22 cellular contexts compared by ENCODE assay signal in the genomic region with DNA sequence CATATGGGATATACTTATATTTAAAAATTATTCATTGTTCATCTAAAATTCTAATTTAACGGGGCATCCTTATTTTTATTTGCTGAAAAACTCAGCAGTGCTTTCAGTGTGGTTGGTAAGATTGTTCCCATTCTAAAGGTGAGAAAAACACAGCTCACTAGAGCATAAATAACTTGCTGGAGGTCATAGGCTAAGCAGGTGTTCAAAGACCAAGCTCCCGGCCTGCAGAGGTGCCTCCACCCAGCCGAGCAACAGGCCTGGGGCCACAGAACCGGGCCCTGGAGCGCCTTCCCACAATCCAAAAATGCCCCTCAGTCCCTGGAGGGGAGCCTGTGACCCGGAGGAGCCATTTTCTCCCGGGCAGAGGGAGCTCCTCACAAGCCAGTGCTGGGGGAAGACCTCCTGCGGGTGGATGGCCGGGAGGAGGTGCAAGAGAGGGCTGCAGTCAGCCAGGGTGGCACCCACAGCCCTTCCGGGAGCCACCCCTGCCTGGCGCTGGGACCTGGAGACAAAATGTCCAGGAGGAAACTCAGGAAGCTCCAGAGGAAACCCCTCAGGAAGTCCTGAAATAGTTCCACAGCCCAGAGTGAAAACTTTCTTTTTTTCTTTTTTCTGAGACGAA. TPM values are rescaled to one million over a fixed set of nuclear protein-coding genes. Genes with fewer than 3 reads are reported as not detected.
DNase-seq lines count a peak whose midpoint lies in the region; TF ChIP-seq lines count a peak whose summit lies in the region.
"Had no signal": no experiment of that assay in that cellular context is flagged by ENCODE, and none has a peak within 500 bp of the region (broad histone marks: within the 10 kb centered on the region; RNA-seq: fewer than 3 reads in every experiment).

No MANE protein-coding gene starts in this region.

- intact Hi-C loops in OCI-LY7 (cut with micrococcal nuclease; ENCODE audit: unreplicated experiment) = loop anchor here (5.0 kb wide), 1 partner anchor 43 kb away; no protein-coding TSS in a partner anchor

- H3K27ac ChIP-seq in OCI-LY7 (ENCODE audit: low read depth, low read length, poor library complexity, severe bottlenecking) (peak overlapping the region; percentile 52), right atrium auricular region (peak overlapping the region; percentile 11 to 22), osteoblast (ENCODE audit: low read depth, low read length) (no peak overlapping the region), neural progenitor cell (no peak overlapping the region)
- H3K27ac ChIP-seq: body of pancreas, pancreas, suprapubic skin, vagina had no signal

- H3F3A ChIP-seq in neural progenitor cell (ENCODE audit: low read depth) = no peaks in the 10 kb centered on the region

- H3K36me3 ChIP-seq in GM06990 (ENCODE audit: control insufficient read depth, insufficient read depth, low read length) = peaks cover 2% of the 10 kb centered on the region
- H3K36me3 ChIP-seq in OCI-LY7 (ENCODE audit: insufficient read depth, low read length) = peaks cover 23% of the 10 kb centered on the region
- no peaks in the 10 kb centered on the region for H3K36me3 ChIP-seq in right atrium auricular region
- no peaks in the 10 kb centered on the region for H3K36me3 ChIP-seq in osteoblast (ENCODE audit: insufficient read depth, low read length)
- H3K36me3 ChIP-seq in neural progenitor cell = no peaks in the 10 kb centered on the region
- H3K36me3 ChIP-seq: pancreas, vagina had no signal

- H4K20me1 ChIP-seq in OCI-LY7 (ENCODE audit: insufficient read depth, low read length) = no peaks in the 10 kb centered on the region; the same call in 1 of the 2 replicates
- H4K20me1 ChIP-seq in osteoblast (ENCODE audit: insufficient read depth, low read length) = peaks cover 30% of the 10 kb centered on the region
- H4K20me1 ChIP-seq in neural progenitor cell (ENCODE audit: low read depth) = peaks cover 55% of the 10 kb centered on the region

- H3K9me3 Mint-ChIP-seq in neural progenitor cell = no peaks in the 10 kb centered on the region
- H3K9me3 Mint-ChIP-seq: CD8-positive, alpha-beta memory T cell; endodermal cell; immature natural killer cell; naive thymus-derived CD4-positive, alpha-beta T cell had no signal

- peaks cover 15% of the 10 kb centered on the region for H3K4me1 ChIP-seq in OCI-LY7 (ENCODE audit: insufficient read depth, low read length, poor library complexity, severe bottlenecking)
- H3K4me1 ChIP-seq in right atrium auricular region = peaks cover 0 to 32% of the 10 kb centered on the region in 2 donors
- no peaks in the 10 kb centered on the region for H3K4me1 ChIP-seq in osteoblast (ENCODE audit: insufficient read depth, low read length)
- H3K4me1 ChIP-seq in neural progenitor cell = peaks cover 9% of the 10 kb centered on the region
- H3K4me1 ChIP-seq: body of pancreas, pancreas had no signal

- H3K9me3 ChIP-seq in OCI-LY7 (ENCODE audit: low read length) = no peaks in the 10 kb centered on the region
- H3K9me3 ChIP-seq in right atrium auricular region = no peaks in the 10 kb centered on the region
- no peaks in the 10 kb centered on the region for H3K9me3 ChIP-seq in osteoblast (ENCODE audit: low read depth, low read length)
- H3K9me3 ChIP-seq in neural progenitor cell (ENCODE audit: low read depth) = no peaks in the 10 kb centered on the region
- H3K9me3 ChIP-seq: body of pancreas, pancreas, suprapubic skin, vagina had no signal

- H3K4me1 Mint-ChIP-seq in neural progenitor cell = peaks cover 39% of the 10 kb centered on the region
- H3K4me1 Mint-ChIP-seq: endodermal cell had no signal

- CTCF ChIA-PET in OCI-LY7 (lab: Charles Lee; ENCODE audit: unreplicated experiment) = interaction anchor here (0.8 to 0.9 kb wide), 2 partner anchors 17 to 22 kb away, joined by 3 read pairs; no protein-coding TSS in a partner anchor

- H3K4me2 ChIP-seq in OCI-LY7 (ENCODE audit: low read length) (peak overlapping the region; percentile 62), osteoblast (ENCODE audit: insufficient read depth, low read length) (no peak overlapping the region), neural progenitor cell (no peak overlapping the region)

- peaks cover 11% of the 10 kb centered on the region for H3K27me3 Mint-ChIP-seq in neural progenitor cell (ENCODE audit: insufficient read depth, low read depth)
- H3K27me3 Mint-ChIP-seq: CD8-positive, alpha-beta memory T cell; naive thymus-derived CD4-positive, alpha-beta T cell had no signal

- DNase-seq in GM06990 (ENCODE audit: extremely low read depth, insufficient read length) = no peak
- DNase-seq in OCI-LY7 (ENCODE audit: low spot score) = peak; percentile 35
- DNase-seq in right atrium auricular region (ENCODE audit: low spot score) = no peak
- DNase-seq in osteoblast (ENCODE audit: insufficient read length, low spot score, missing footprints) = peak; percentile 65
- DNase-seq in neural progenitor cell (ENCODE audit: low spot score) = no peak
- DNase-seq in NCI-H146 (lab: John Stamatoyannopoulos, UW) = no peak
- DNase-seq in NOMO-1 treated with DMSO at 0.1 percent for 48 hours (lab: John Stamatoyannopoulos, UW; ENCODE audit: unreplicated experiment) = no peak
- no peak for DNase-seq in D341Med (ENCODE audit: low spot score)
- DNase-seq: activated effector memory CD4-positive, alpha-beta T cell treated with Interleukin-2 at 50 U/mL for 16 hours; body of pancreas; CD8-positive, alpha-beta memory T cell; DMS53; endodermal cell; immature natural killer cell; mesenchymal stem cell; naive thymus-derived CD4-positive, alpha-beta T cell; NCI-H1105 treated with DMSO at 0.1 percent for 48 hours; NCI-H524; pancreas; SHP77 had no signal

- H3K4me3 Mint-ChIP-seq in neural progenitor cell = no peak overlapping the region
- H3K4me3 Mint-ChIP-seq: CD8-positive, alpha-beta memory T cell; endodermal cell; immature natural killer cell; naive thymus-derived CD4-positive, alpha-beta T cell had no signal

- peaks cover 5% of the 10 kb centered on the region for H3K36me3 Mint-ChIP-seq in neural progenitor cell

- POLR2A ChIA-PET in OCI-LY7 (lab: Charles Lee) = interaction anchor here (0.7 to 0.9 kb wide), 2 partner anchors 17 to 36 kb away, joined by 3 to 4 read pairs; no protein-coding TSS in a partner anchor

- H3K9me2 ChIP-seq in OCI-LY7 (ENCODE audit: insufficient read depth, low read length) = no peaks in the 10 kb centered on the region

- TF ChIP-seq CTCF in GM06990 (IDR thresholded peaks at IDR 0.05; ENCODE audit: insufficient read depth, low read length, poor library complexity, severe bottlenecking) = peak; percentile 30
- peak; percentile 48 for TF ChIP-seq CTCF in OCI-LY7 (conservative IDR thresholded peaks at IDR 0.05; ENCODE audit: low read length)
- peak in 1 of 2 donors; percentile 35 for TF ChIP-seq CTCF in right atrium auricular region (IDR thresholded peaks at IDR 0.05)
- TF ChIP-seq CTCF in osteoblast (IDR thresholded peaks at IDR 0.05; ENCODE audit: extremely low read depth, low read depth, low read length) = no peak
- no peak for TF ChIP-seq CTCF in neural progenitor cell (IDR thresholded peaks at IDR 0.05)

- H3K27ac Mint-ChIP-seq in neural progenitor cell = no peak overlapping the region
- H3K27ac Mint-ChIP-seq: endodermal cell; immature natural killer cell; naive thymus-derived CD4-positive, alpha-beta T cell had no signal

- H3K27me3 ChIP-seq in GM06990 (replicated peaks; ENCODE audit: control insufficient read depth, insufficient read depth, low read length) (no peaks in the 10 kb centered on the region), right atrium auricular region (no peaks in the 10 kb centered on the region), osteoblast (ENCODE audit: insufficient read depth, low read length) (no peaks in the 10 kb centered on the region), neural progenitor cell (peaks cover 14% of the 10 kb centered on the region)
- H3K27me3 ChIP-seq: body of pancreas, pancreas, suprapubic skin, vagina had no signal

- H2AFZ ChIP-seq in OCI-LY7 (ENCODE audit: low read length) = no peak overlapping the region
- H2AFZ ChIP-seq in osteoblast (ENCODE audit: low read length) = no peak overlapping the region
- H2AFZ ChIP-seq in neural progenitor cell (replicated peaks) = no peak overlapping the region

- no TSS peak for BruUV-seq in OCI-LY7 (replicated peaks; lab: Mats Ljungman, UMichigan)

- H3K4me3 ChIP-seq in GM06990 (replicated peaks; ENCODE audit: low read depth, low read length) = no peak overlapping the region
- no peak overlapping the region for H3K4me3 ChIP-seq in OCI-LY7 (ENCODE audit: low read depth, low read length, poor library complexity, severe bottlenecking)
- no peak overlapping the region for H3K4me3 ChIP-seq in right atrium auricular region
- H3K4me3 ChIP-seq in osteoblast (ENCODE audit: insufficient read depth, low read length) = no peak overlapping the region
- no peak overlapping the region for H3K4me3 ChIP-seq in neural progenitor cell
- H3K4me3 ChIP-seq: body of pancreas, pancreas, suprapubic skin, vagina had no signal

- H3K79me2 ChIP-seq in OCI-LY7 (ENCODE audit: insufficient read depth, low read depth, low read length) = peaks cover 66% of the 10 kb centered on the region
- peaks cover 10% of the 10 kb centered on the region for H3K79me2 ChIP-seq in osteoblast (ENCODE audit: insufficient read depth, low read length)
- no peaks in the 10 kb centered on the region for H3K79me2 ChIP-seq in neural progenitor cell (ENCODE audit: low read depth)

- no peak overlapping the region for H3K9ac ChIP-seq in neural progenitor cell

RNA-seq across cellular contexts. Expression of a gene that starts 14.7 kb away (rescaled TPM):
- total RNA-seq in OCI-LY7 (2014; rRNA removed; shearing (Covaris generic)) = 153 and 164 TPM in 2 replicates
- total RNA-seq in OCI-LY7 (2022) (181 and 199 TPM in 2 replicates), right atrium auricular region (100 to 1,000 TPM in 1 of 2 donors, 10 to 100 TPM in 1; 94.9 to 116 TPM), osteoblast (156 and 163 TPM in 2 replicates), neural progenitor cell (ENCODE audit: low replicate concordance) (36.7 and 92.7 TPM in 2 replicates)

Comparison
In these comparisons a context has a peak if more than half of its experiments do, and no peak if none do; other contexts are left out.
1. DNase-seq: peak in OCI-LY7 (single experiment) and osteoblast (single experiment); none in GM06990 (single experiment), right atrium auricular region (single experiment), neural progenitor cell (single experiment), NCI-H146 (single experiment), NOMO-1 treated with DMSO at 0.1 percent for 48 hours (single experiment) and D341Med (single experiment).
2. CTCF ChIP-seq: peak in GM06990 (single experiment) and OCI-LY7 (single experiment); none in osteoblast (single experiment) and neural progenitor cell (single experiment).
3. H3K27ac ChIP-seq: peak in OCI-LY7 (single experiment) and right atrium auricular region (2 of 2); none in osteoblast (single experiment) and neural progenitor cell (single experiment).